In genomic region chr17:76988796-76989195, GRCh38 we compare ENCODE assay signal across 24 cellular contexts.
"Had no signal": no experiment of that assay in that cellular context is flagged by ENCODE, and none has a peak within 500 bp of the region (broad histone marks: within the 10 kb centered on the region; RNA-seq: fewer than 3 reads in every experiment).

No MANE protein-coding gene starts in this region.

- ATAC-seq: K562, Panc1, PC-3, SK-N-SH treated with all-trans-retinoic acid at 6 μM for 48 hours had no signal

- H3K4me2 ChIP-seq: KMS-11 had no signal

- H3K4me1 ChIP-seq: SJCRH30 had no signal

- H3K9me3 Mint-ChIP-seq: IgD-negative memory B cell had no signal

- H3K27ac ChIP-seq: HL-60, KMS-11, RWPE1, SJCRH30 had no signal

- H3K4me3 ChIP-seq: K562, SJCRH30 had no signal

- H3K36me3 Mint-ChIP-seq: IgD-negative memory B cell had no signal

- H3K4me1 Mint-ChIP-seq: IgD-negative memory B cell had no signal

- DNase-seq: Kasumi-1, MM.1S, NCI-H1092 treated with DMSO at 0.1 percent for 48 hours, NCI-H1436, NCI-H187, NCI-H2029, NCI-H2081 treated with DMSO at 0.1 percent for 48 hours, NCI-H2171, NCI-H226, NCI-H446, NCI-H510A, NCI-H524 treated with DMSO at 0.1 percent for 48 hours, NCI-H69, NCI-H774, PC-3, SHP77, SJCRH30 had no signal

- H3K4me3 Mint-ChIP-seq: IgD-negative memory B cell had no signal

- H3K36me3 ChIP-seq: SJCRH30 had no signal
